ENCODE assay signal across 8 cellular contexts in the genomic region with DNA sequence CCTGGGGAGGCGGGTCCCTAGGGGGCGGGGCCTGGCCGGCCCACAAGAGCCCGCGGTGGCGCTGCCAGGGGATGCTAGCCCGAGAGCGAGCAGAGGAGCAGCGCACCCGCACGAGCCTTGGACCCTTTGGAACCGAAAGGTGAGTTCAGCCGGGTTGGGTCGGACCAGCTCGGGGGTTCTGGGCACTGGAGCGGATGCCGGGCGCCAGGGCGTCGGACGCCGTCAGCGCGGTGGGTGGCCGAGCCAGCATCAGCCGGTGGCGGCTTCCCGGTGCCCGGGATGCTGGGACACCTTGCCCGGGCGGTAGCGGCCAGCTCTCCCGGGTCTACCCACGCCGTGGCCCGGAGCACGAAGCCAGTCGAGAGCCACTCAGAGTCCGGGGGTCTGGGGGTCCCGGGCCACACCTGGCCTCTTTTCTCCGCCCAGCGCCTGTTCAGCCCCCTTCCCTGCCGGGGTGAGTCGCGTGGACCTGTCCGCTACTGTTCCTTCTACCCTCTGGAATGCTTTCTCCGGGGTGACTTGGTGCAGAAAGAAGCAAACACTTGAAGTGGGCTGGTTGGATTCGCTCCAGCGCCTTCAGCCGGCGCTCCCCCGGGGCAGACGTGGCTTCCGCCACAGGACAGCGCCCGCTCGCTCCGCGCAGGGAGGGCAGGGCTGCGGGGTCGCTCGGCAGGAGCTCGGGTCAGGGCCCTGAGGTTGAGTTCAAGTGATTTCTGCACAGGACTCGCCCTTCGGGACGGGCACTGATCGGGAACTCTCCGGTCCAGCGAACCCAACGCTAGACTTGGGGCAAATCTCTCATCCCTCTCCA. TPM values are rescaled to one million over a fixed set of nuclear protein-coding genes. Genes with fewer than 3 reads are reported as not detected.
DNase-seq lines count a peak whose midpoint lies in the region; ATAC-seq, FAIRE-seq and TF ChIP-seq lines count a peak whose summit lies in the region.

A gene with protein sequence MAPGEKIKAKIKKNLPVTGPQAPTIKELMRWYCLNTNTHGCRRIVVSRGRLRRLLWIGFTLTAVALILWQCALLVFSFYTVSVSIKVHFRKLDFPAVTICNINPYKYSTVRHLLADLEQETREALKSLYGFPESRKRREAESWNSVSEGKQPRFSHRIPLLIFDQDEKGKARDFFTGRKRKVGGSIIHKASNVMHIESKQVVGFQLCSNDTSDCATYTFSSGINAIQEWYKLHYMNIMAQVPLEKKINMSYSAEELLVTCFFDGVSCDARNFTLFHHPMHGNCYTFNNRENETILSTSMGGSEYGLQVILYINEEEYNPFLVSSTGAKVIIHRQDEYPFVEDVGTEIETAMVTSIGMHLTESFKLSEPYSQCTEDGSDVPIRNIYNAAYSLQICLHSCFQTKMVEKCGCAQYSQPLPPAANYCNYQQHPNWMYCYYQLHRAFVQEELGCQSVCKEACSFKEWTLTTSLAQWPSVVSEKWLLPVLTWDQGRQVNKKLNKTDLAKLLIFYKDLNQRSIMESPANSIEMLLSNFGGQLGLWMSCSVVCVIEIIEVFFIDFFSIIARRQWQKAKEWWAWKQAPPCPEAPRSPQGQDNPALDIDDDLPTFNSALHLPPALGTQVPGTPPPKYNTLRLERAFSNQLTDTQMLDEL (plus strand): TSS at position 71 of the 811 bp plus-strand sequence. CDS start 3,527 bp downstream, outside the sequence.

- ATAC-seq in HG03097 (IDR thresholded peaks at IDR 0.05; ENCODE audit: low FRiP score, unreplicated experiment): peak; percentile 14
- peak; percentile 10 for ATAC-seq in activated naive CD8-positive, alpha-beta T cell treated with anti-CD3 and anti-CD28 coated beads, Interleukin-2, amount 10 ng/mL, durations not matched to agents 7 days and 5 days (ENCODE audit: low read depth)

- peak within 1 kb of the TSS; percentile 22 for H3K9ac ChIP-seq in keratinocyte (ENCODE audit: control insufficient read depth, extremely low read depth, insufficient read depth, low read length)
- peak within 1 kb of the TSS in 2 of 5 donors; percentile 11 to 26 for H3K9ac ChIP-seq in subcutaneous abdominal adipose tissue (ENCODE audit: low read length in 5 of 5)

- no peaks in the 10 kb centered on the region for H3K9me3 Mint-ChIP-seq in activated naive CD8-positive, alpha-beta T cell treated with anti-CD3 and anti-CD28 coated beads, Interleukin-2, amount 10 ng/mL, durations not matched to agents 7 days and 5 days

- H3K36me3 Mint-ChIP-seq in activated naive CD8-positive, alpha-beta T cell treated with anti-CD3 and anti-CD28 coated beads, Interleukin-2, amount 10 ng/mL, durations not matched to agents 7 days and 5 days: no peaks in the 10 kb centered on the region

- H3K4me2 ChIP-seq in keratinocyte (ENCODE audit: control insufficient read depth, extremely low read depth, insufficient read depth, low read depth, low read length): peak within 1 kb of the TSS; percentile 67

- no peaks in the 10 kb centered on the region for H3K9me1 ChIP-seq in keratinocyte (ENCODE audit: control insufficient read depth, extremely low read depth, insufficient read depth, low read length)

- H3K4me1 Mint-ChIP-seq in activated naive CD8-positive, alpha-beta T cell treated with anti-CD3 and anti-CD28 coated beads, Interleukin-2, amount 10 ng/mL, durations not matched to agents 7 days and 5 days: peaks cover 3% of the 10 kb centered on the region

- dilution Hi-C loops in keratinocyte (cut with MboI; ENCODE audit: extremely low pct_ligation_motif_present, low sequenced_read_pairs): no loop called here

- no peak for FAIRE-seq in keratinocyte (lab: Jason Lieb, UNC)

- H3K4me1 ChIP-seq in keratinocyte (ENCODE audit: control insufficient read depth, extremely low read depth, insufficient read depth, low read length) (peaks cover 11% of the 10 kb centered on the region), subcutaneous abdominal adipose tissue (ENCODE audit: control insufficient read depth in 5 of 5, insufficient read depth in 5 of 5, low read length in 5 of 5) (peaks cover 0 to 14% (median 12%) of the 10 kb centered on the region in 5 donors), BE2C (no peaks in the 10 kb centered on the region)

- POLR2A ChIA-PET in activated naive CD8-positive, alpha-beta T cell treated with anti-CD3 and anti-CD28 coated beads, Interleukin-2, amount 10 ng/mL, durations not matched to agents 7 days and 5 days (lab: Charles Lee): no interaction called here

- H3K27me3 Mint-ChIP-seq in activated naive CD8-positive, alpha-beta T cell treated with anti-CD3 and anti-CD28 coated beads, Interleukin-2, amount 10 ng/mL, durations not matched to agents 7 days and 5 days: peaks cover 60% of the 10 kb centered on the region

- no peak for TF ChIP-seq CTCF in keratinocyte (optimal IDR thresholded peaks at IDR 0.05 in 1 of 3, IDR thresholded peaks at IDR 0.05 in 1 of 3, conservative IDR thresholded peaks at IDR 0.05 in 1 of 3; ENCODE audit: extremely low read depth in 1 of 3, insufficient read depth in 2 of 3, low read length in 3 of 3)
- no peak for TF ChIP-seq CTCF in BE2C (IDR thresholded peaks at IDR 0.05; ENCODE audit: low read depth, low read length)

- no peaks in the 10 kb centered on the region for H3K79me2 ChIP-seq in keratinocyte (ENCODE audit: control insufficient read depth, insufficient read depth, low read length)

- H3K4me3 Mint-ChIP-seq in activated naive CD8-positive, alpha-beta T cell treated with anti-CD3 and anti-CD28 coated beads, Interleukin-2, amount 10 ng/mL, durations not matched to agents 7 days and 5 days: peak within 1 kb of the TSS; percentile 45

- H3K27ac ChIP-seq in keratinocyte (ENCODE audit: control insufficient read depth, insufficient read depth, low read length) (no peak within 1 kb of the TSS), subcutaneous abdominal adipose tissue (ENCODE audit: low read depth, low read length) (no peak within 1 kb of the TSS)

- H2AFZ ChIP-seq in keratinocyte (ENCODE audit: control insufficient read depth, low read length): peak within 1 kb of the TSS; percentile 16

- H3K27me3 ChIP-seq in keratinocyte (ENCODE audit: control insufficient read depth, extremely low read depth, insufficient read depth, low read length): peaks cover 45% of the 10 kb centered on the region
- peaks cover 21 to 31% (median 28%) of the 10 kb centered on the region in 5 donors for H3K27me3 ChIP-seq in subcutaneous abdominal adipose tissue (ENCODE audit: control insufficient read depth in 5 of 5, insufficient read depth in 4 of 5, low read length in 5 of 5)
- H3K27me3 ChIP-seq in BE2C: peaks cover 64% of the 10 kb centered on the region

- no peaks in the 10 kb centered on the region for H3K9me3 ChIP-seq in keratinocyte (ENCODE audit: control insufficient read depth, low read depth, low read length)
- H3K9me3 ChIP-seq in subcutaneous abdominal adipose tissue (ENCODE audit: control insufficient read depth in 5 of 5, low read length in 5 of 5): no peaks in the 10 kb centered on the region
- H3K9me3 ChIP-seq in BE2C: no peaks in the 10 kb centered on the region

- H3K36me3 ChIP-seq in keratinocyte (ENCODE audit: control insufficient read depth in 2 of 2, extremely low read depth in 1 of 2, insufficient read depth in 2 of 2, low read length in 2 of 2) (no peaks in the 10 kb centered on the region), subcutaneous abdominal adipose tissue (ENCODE audit: control insufficient read depth in 5 of 5, insufficient read depth in 5 of 5, low read length in 5 of 5) (no peaks in the 10 kb centered on the region), BE2C (no peaks in the 10 kb centered on the region)

- DNase-seq in NCI-H2171 treated with DMSO at 0.1 percent for 48 hours (lab: John Stamatoyannopoulos, UW) (peak; percentile 34), NCI-H2171 (lab: John Stamatoyannopoulos, UW) (no peak), keratinocyte (ENCODE audit: low read depth, low spot score) (no peak), BE2C (no peak), H4 (ENCODE audit: low spot score) (no peak)
- no peak for DNase-seq in activated naive CD8-positive, alpha-beta T cell treated with anti-CD3 and anti-CD28 coated beads, Interleukin-2, amount 10 ng/mL, durations not matched to agents 7 days and 5 days

- H3K4me3 ChIP-seq in keratinocyte (ENCODE audit: control insufficient read depth in 2 of 3, extremely low read depth in 1 of 3, insufficient read depth in 2 of 3, low read depth in 1 of 3, low read length in 3 of 3) (peak within 1 kb of the TSS; percentile 47 to 49 (median 48)), subcutaneous abdominal adipose tissue (ENCODE audit: low read depth in 1 of 5, low read length in 5 of 5) (peak within 1 kb of the TSS in 3 of 5 donors; percentile 40 to 61 (median 48)), BE2C (ENCODE audit: low read depth, low read length) (no peak within 1 kb of the TSS; the same call in 1 of the 2 replicates)

- H4K20me1 ChIP-seq in keratinocyte (ENCODE audit: control insufficient read depth, extremely low read depth, insufficient read depth, low read length): no peaks in the 10 kb centered on the region

- H3K27ac Mint-ChIP-seq in activated naive CD8-positive, alpha-beta T cell treated with anti-CD3 and anti-CD28 coated beads, Interleukin-2, amount 10 ng/mL, durations not matched to agents 7 days and 5 days: no peak within 1 kb of the TSS

RNA-seq across cellular contexts. Expression of the gene that starts here (rescaled TPM):
- not detected for total RNA-seq in activated naive CD8-positive, alpha-beta T cell treated with anti-CD3 and anti-CD28 coated beads, Interleukin-2, amount 10 ng/mL, durations not matched to agents 7 days and 5 days
- 0.25 to 0.70 TPM (median 0.29 TPM) in 3 replicates for polyA plus RNA-seq in keratinocyte
- polyA plus RNA-seq in keratinocyte (2011; ENCODE audit: low read depth): 0.67 TPM
- polyA plus RNA-seq in keratinocyte (2011; cell fraction: cytosol; rRNA removed): 0.12 and 0.18 TPM in 2 replicates
- polyA plus RNA-seq in keratinocyte (2011; cell fraction: nucleus; rRNA removed): 0.97 and 1.1 TPM in 2 replicates
- polyA plus RNA-seq in keratinocyte (2012; ENCODE audit: low replicate concordance): 0.58 and 2.7 TPM in 2 replicates
- polyA minus RNA-seq in keratinocyte: 0.16 to 0.33 TPM (median 0.30 TPM) in 3 replicates
- polyA minus RNA-seq in keratinocyte (2011; cell fraction: cytosol; rRNA and poly(A)+ RNA removed): not detected
- polyA minus RNA-seq in keratinocyte (2011; cell fraction: nucleus; rRNA and poly(A)+ RNA removed): 0.84 and 0.85 TPM in 2 replicates
- polyA plus RNA-seq in BE2C (2012; ENCODE audit: insufficient read depth, insufficient read length, low read depth): not detected
- not detected in 2 replicates for total RNA-seq in H4 (2014; rRNA removed; shearing (Covaris generic))

Comparison
In these comparisons a context has a peak if more than half of its experiments do, and no peak if none do; other contexts are left out.
1. Peak in ATAC-seq in activated naive CD8-positive, alpha-beta T cell treated with anti-CD3 and anti-CD28 coated beads, Interleukin-2, amount 10 ng/mL, durations not matched to agents 7 days and 5 days; RNA of the gene not detected or under 1 TPM.